ENCODE assay signal across 24 cellular contexts in the genomic region with DNA sequence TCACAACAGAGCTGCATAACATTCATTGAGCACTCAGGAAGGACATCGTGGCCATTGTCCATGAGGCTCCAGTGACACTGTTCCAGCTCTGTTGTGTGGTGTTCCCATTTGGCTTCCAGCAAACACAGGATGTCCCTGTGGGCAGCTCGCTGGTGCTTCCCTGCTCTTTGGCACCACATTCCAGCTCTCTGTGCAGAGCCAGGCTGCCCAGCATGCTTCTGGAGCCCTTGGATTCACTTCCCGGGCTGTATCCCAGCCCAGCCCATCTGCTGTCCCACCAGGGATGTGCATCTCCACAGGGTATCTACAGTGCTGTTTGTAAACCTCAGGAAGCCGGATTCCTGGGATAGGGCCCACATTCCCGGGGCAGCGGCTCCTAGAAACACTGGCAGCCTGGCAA. TPM values are rescaled to one million over a fixed set of nuclear protein-coding genes. Genes with fewer than 3 reads are reported as not detected.
A peak's percentile ranks its signal among the peaks of the same experiment; 100 is the strongest.
DNase-seq lines count a peak whose midpoint lies in the region; ATAC-seq and TF ChIP-seq lines count a peak whose summit lies in the region.
"Had no signal": no experiment of that assay in that cellular context is flagged by ENCODE, and none has a peak within 500 bp of the region (broad histone marks: within the 10 kb centered on the region; RNA-seq: fewer than 3 reads in every experiment).

No MANE protein-coding gene starts in this region.

- no peak overlapping the region for H3K4me3 ChIP-seq in spleen
- H3K4me3 ChIP-seq: esophagus squamous epithelium, pancreas, skin epidermis had no signal

- no peak for TF ChIP-seq CTCF in spleen (IDR thresholded peaks at IDR 0.05 in 8 of 11, conservative IDR thresholded peaks at IDR 0.05 in 3 of 11)

- H3K27me3 ChIP-seq in spleen (replicated peaks in 1 of 7), result peaks cover 0 to 3% (median 0%) of the 10 kb centered on the region in 7 donors
- H3K27me3 ChIP-seq: BE2C, pancreas had no signal

- H3K9me3 ChIP-seq in spleen, result no peaks in the 10 kb centered on the region
- H3K9me3 ChIP-seq: BE2C, esophagus squamous epithelium, pancreas had no signal

- DNase-seq in DMS 273 (lab: John Stamatoyannopoulos, UW; ENCODE audit: unreplicated experiment) (peak; percentile 56), DMS 273 treated with DMSO at 0.1 percent for 48 hours (lab: John Stamatoyannopoulos, UW) (no peak), cerebellum (ENCODE audit: low spot score) (peak; percentile 79), left lobe of liver (ENCODE audit: low spot score) (no peak), spleen (peak; percentile 59), GM03348 (ENCODE audit: low spot score) (no peak), NOMO-1 treated with DMSO at 0.1 percent for 48 hours (lab: John Stamatoyannopoulos, UW; ENCODE audit: unreplicated experiment) (no peak), DMS79 (lab: John Stamatoyannopoulos, UW) (no peak)
- DNase-seq: activated CD4-positive, alpha-beta T cell treated with anti-CD3 and anti-CD28 coated beads, Interleukin-2, amount 50 U/mL, for 1 hour; BE2C; esophagus squamous epithelium; glutamatergic neuron; HCEC 1CT; KG1; NCI-H1092; NCI-H2029 treated with DMSO at 0.1 percent for 48 hours; stimulated activated CD4-positive, alpha-beta T cell treated with anti-CD3 and anti-CD28 coated beads, Interleukin-2, amount 100 ng/mL, for 48 hours had no signal

- H3K27ac ChIP-seq in spleen, result no peak overlapping the region
- H3K27ac ChIP-seq: 22Rv1, esophagus squamous epithelium, HL-60, pancreas, skin epidermis had no signal

- peak; percentile 37 for ATAC-seq in left lobe of liver
- ATAC-seq: pancreas had no signal

- H3K4me1 ChIP-seq in spleen, result peaks cover 5 to 82% (median 43%) of the 10 kb centered on the region in 6 donors
- H3K4me1 ChIP-seq: esophagus squamous epithelium, pancreas had no signal

- no peak for TF ChIP-seq POLR2A in spleen (IDR thresholded peaks at IDR 0.05)

- WGBS in spleen, 5 donors, result 69 to 80% (median 79%) methylated on average over 5 to 6 of the region's 6 CpGs

- intact Hi-C loops in spleen (cut with DNase I; ENCODE audit: low total_unique reads), result no loop called here

- no peaks in the 10 kb centered on the region for H3K36me3 ChIP-seq in spleen
- H3K36me3 ChIP-seq: BE2C, esophagus squamous epithelium, pancreas had no signal

RNA-seq across cellular contexts. Expression of gene CTCFL, which starts 57.2 kb away (rescaled TPM):
- total RNA-seq in cerebellum, result not detected
- 0.15 TPM for total RNA-seq in left lobe of liver
- total RNA-seq in spleen, result under 1 TPM in 1 of 7 donors, not detected in 6; 0.26 TPM
- under 1 TPM in 2 of 3 donors, not detected in 1; 0.23 to 0.45 TPM for polyA plus RNA-seq in spleen
- total RNA-seq: lower leg skin; NCI-H460; T-helper 1 cell treated with Interleukin-12 subunit alpha and Interleukin-12 subunit beta and Interleukin-4 antibody, amounts not matched to agents 30 ng/mL and 1 ng/mL, for 36 hours had no signal
- polyA plus RNA-seq: pancreas had no signal

Comparison
In these comparisons a context has a peak if more than half of its experiments do, and no peak if none do; other contexts are left out.
1. DNase-seq: peak in DMS 273 (single experiment), cerebellum (single experiment) and spleen (single experiment); none in DMS 273 treated with DMSO at 0.1 percent for 48 hours (single experiment), left lobe of liver (single experiment), GM03348 (single experiment), NOMO-1 treated with DMSO at 0.1 percent for 48 hours (single experiment) and DMS79 (single experiment).